In genomic region chr5:139638736-139639618, GRCh38 we compare ENCODE assay signal across 1 cellular context.
TF ChIP-seq lines count a peak whose summit lies in the region.

No MANE protein-coding gene starts in this region.

TF ChIP-seq in HEK293, 187 proteins besides CTCF, POLR2A, EP300 and RAD21 (continued from another document):
- TF ChIP-seq PATZ1 (tag by site-specific recombination; IDR thresholded peaks at IDR 0.05), result peak; percentile 5; the same call in 1 of the 2 replicates
